ENCODE assay signal across 21 cellular contexts in the genomic region with DNA sequence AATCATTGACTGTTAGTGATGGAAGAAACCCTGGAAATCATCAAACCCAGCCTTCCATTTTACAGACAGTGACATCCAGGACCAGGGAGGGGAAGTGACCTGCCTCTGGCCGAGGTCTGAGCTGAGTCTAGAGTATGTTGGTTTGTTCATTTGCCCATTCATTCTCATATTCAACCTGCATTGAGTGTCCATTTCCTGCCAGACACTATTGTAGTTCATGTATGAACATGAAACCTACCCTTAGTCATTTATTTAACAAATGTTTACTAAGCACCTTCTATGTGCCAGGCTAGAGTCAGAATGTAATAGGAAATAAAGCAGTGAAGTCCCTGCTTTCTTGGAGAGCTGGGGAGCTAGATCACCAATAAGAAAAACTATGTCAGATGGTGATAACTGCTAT. TPM values are rescaled to one million over a fixed set of nuclear protein-coding genes. Genes with fewer than 3 reads are reported as not detected.
A peak's percentile ranks its signal among the peaks of the same experiment; 100 is the strongest.
DNase-seq lines count a peak whose midpoint lies in the region; ATAC-seq and TF ChIP-seq lines count a peak whose summit lies in the region.
"Had no signal": no experiment of that assay in that cellular context is flagged by ENCODE, and none has a peak within 500 bp of the region (broad histone marks: within the 10 kb centered on the region; RNA-seq: fewer than 3 reads in every experiment).

No MANE protein-coding gene starts in this region.

- DNase-seq in DMS153 (lab: John Stamatoyannopoulos, UW) (peak; percentile 27), DMS153 treated with DMSO at 0.1 percent for 48 hours (lab: John Stamatoyannopoulos, UW; ENCODE audit: unreplicated experiment) (no peak), NCI-H2196 treated with DMSO at 0.1 percent for 48 hours (lab: John Stamatoyannopoulos, UW; ENCODE audit: unreplicated experiment) (peak; percentile 26), epithelial cell of esophagus (ENCODE audit: low read depth) (peak; percentile 74), osteocyte (ENCODE audit: extremely low spot score, unreplicated experiment) (no peak), posterior cingulate gyrus (no peak)
- DNase-seq: ACHN; CD4-positive, alpha-beta T cell; COR-L47; Karpas-422; NCI-H1417 treated with DMSO at 0.1 percent for 48 hours; NCI-H187 treated with DMSO at 0.1 percent for 48 hours; NCI-H345; NCI-H524; Right ventricle myocardium superior had no signal

- H3K4me3 Mint-ChIP-seq in osteocyte (ENCODE audit: unreplicated experiment) = no peak overlapping the region
- H3K4me3 Mint-ChIP-seq: CD4-positive, alpha-beta T cell; IgD-negative memory B cell had no signal

- no peaks in the 10 kb centered on the region for H3K9me3 Mint-ChIP-seq in osteocyte (ENCODE audit: unreplicated experiment)
- H3K9me3 Mint-ChIP-seq: CD4-positive, alpha-beta T cell had no signal

- H3K4me1 Mint-ChIP-seq in osteocyte (ENCODE audit: unreplicated experiment) = peaks cover 8% of the 10 kb centered on the region

- no peaks in the 10 kb centered on the region for H3K36me3 Mint-ChIP-seq in osteocyte (ENCODE audit: unreplicated experiment)
- H3K36me3 Mint-ChIP-seq: IgD-negative memory B cell had no signal

- TF ChIP-seq CTCF in epithelial cell of esophagus (IDR thresholded peaks at IDR 0.05; ENCODE audit: insufficient read depth, low read depth, low read length, missing control alignments) = no peak
- no peak for TF ChIP-seq CTCF in osteocyte (IDR thresholded peaks at IDR 0.05)

- ATAC-seq in GM21737 (IDR thresholded peaks at IDR 0.05; ENCODE audit: unreplicated experiment) = no peak
- no peak for ATAC-seq in GM21576 (IDR thresholded peaks at IDR 0.05; ENCODE audit: unreplicated experiment)

- H3K4me3 ChIP-seq in epithelial cell of esophagus (ENCODE audit: low read length) = no peak overlapping the region
- H3K4me3 ChIP-seq: BLaER1 had no signal

- no peaks in the 10 kb centered on the region for H3K27me3 Mint-ChIP-seq in osteocyte (ENCODE audit: unreplicated experiment)

- intact Hi-C loops in posterior cingulate gyrus (cut with DNase I) = no loop called here

- H3K27ac Mint-ChIP-seq in osteocyte (ENCODE audit: unreplicated experiment) = peak overlapping the region; percentile 51
- H3K27ac Mint-ChIP-seq: CD4-positive, alpha-beta T cell; IgD-negative memory B cell had no signal

RNA-seq across cellular contexts. Expression of a gene that starts 51.3 kb away (rescaled TPM):
- 2.1 TPM in 2 replicates for total RNA-seq in osteocyte
- total RNA-seq: Daoy, M059J had no signal

Comparison
In these comparisons a context has a peak if more than half of its experiments do, and no peak if none do; other contexts are left out.
1. DNase-seq: peak in DMS153 (single experiment), NCI-H2196 treated with DMSO at 0.1 percent for 48 hours (single experiment) and epithelial cell of esophagus (single experiment); none in DMS153 treated with DMSO at 0.1 percent for 48 hours (single experiment), osteocyte (single experiment) and posterior cingulate gyrus (0 of 10).